2 cellular contexts compared by ENCODE assay signal in the genomic region with DNA sequence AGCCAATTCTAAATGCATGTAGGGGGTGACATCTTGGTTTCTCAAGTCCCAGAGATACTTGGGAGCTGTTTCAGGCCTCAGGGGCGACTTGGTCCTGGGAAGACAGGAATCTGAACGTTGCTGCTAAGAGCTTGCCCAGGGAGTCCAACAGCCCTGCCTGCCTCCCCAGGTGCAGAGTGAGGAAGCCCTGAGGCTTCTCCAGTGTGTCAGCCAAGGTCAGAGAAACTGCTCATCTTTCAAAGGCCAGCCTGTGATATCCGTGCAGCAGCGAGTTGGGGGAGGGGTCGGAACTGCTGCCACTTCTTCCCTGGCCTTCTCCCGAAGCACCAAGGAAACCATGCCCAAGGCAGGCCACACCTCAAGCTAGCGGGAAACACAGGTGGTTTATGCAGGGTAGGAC.
TF ChIP-seq lines count a peak whose summit lies in the region.

No MANE protein-coding gene starts in this region.

TF ChIP-seq in HEK293, 187 proteins besides CTCF, POLR2A, EP300 and RAD21:
- TF ChIP-seq ZNF114 (tag by site-specific recombination; IDR thresholded peaks at IDR 0.05), result no peak
- no peak for TF ChIP-seq MYNN (tag by site-specific recombination; IDR thresholded peaks at IDR 0.05; ENCODE audit: borderline replicate concordance)
- no peak for TF ChIP-seq ZNF843 (tag by site-specific recombination; IDR thresholded peaks at IDR 0.05)
- TF ChIP-seq ZNF140 (tag by site-specific recombination; IDR thresholded peaks at IDR 0.05), result peak; percentile 51; the same call in 1 of the 2 replicates
- TF ChIP-seq ZNF426 (tag by site-specific recombination; IDR thresholded peaks at IDR 0.05), result no peak
- TF ChIP-seq, protein P1, sequence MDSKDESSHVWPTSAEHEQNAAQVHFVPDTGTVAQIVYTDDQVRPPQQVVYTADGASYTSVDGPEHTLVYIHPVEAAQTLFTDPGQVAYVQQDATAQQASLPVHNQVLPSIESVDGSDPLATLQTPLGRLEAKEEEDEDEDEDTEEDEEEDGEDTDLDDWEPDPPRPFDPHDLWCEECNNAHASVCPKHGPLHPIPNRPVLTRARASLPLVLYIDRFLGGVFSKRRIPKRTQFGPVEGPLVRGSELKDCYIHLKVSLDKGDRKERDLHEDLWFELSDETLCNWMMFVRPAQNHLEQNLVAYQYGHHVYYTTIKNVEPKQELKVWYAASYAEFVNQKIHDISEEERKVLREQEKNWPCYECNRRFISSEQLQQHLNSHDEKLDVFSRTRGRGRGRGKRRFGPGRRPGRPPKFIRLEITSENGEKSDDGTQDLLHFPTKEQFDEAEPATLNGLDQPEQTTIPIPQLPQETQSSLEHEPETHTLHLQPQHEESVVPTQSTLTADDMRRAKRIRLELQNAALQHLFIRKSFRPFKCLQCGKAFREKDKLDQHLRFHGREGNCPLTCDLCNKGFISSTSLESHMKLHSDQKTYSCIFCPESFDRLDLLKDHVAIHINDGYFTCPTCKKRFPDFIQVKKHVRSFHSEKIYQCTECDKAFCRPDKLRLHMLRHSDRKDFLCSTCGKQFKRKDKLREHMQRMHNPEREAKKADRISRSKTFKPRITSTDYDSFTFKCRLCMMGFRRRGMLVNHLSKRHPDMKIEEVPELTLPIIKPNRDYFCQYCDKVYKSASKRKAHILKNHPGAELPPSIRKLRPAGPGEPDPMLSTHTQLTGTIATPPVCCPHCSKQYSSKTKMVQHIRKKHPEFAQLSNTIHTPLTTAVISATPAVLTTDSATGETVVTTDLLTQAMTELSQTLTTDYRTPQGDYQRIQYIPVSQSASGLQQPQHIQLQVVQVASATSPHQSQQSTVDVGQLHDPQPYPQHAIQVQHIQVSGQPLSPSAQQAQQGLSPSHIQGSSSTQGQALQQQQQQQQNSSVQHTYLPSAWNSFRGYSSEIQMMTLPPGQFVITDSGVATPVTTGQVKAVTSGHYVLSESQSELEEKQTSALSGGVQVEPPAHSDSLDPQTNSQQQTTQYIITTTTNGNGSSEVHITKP (tag by site-specific recombination; IDR thresholded peaks at IDR 0.05), result no peak
- no peak for TF ChIP-seq GLIS2 (tag by site-specific recombination; IDR thresholded peaks at IDR 0.05)

TF ChIP-seq in K562, 482 proteins besides CTCF, POLR2A, EP300 and RAD21:
- TF ChIP-seq GATAD2A (IDR thresholded peaks at IDR 0.05) (no peak), POLR2B (IDR thresholded peaks at IDR 0.05; ENCODE audit: low read depth, partially characterized antibody) (no peak), CBFA2T3 (IDR thresholded peaks at IDR 0.05) (0 out of 2 replicates have a peak, but pooled peaks have one; percentile 3), TEAD2 (tag; IDR thresholded peaks at IDR 0.05) (no peak), GABPB1 (CRISPR knock-in tag; IDR thresholded peaks at IDR 0.05) (no peak), RFX5 (IDR thresholded peaks at IDR 0.05; ENCODE audit: low read depth, low read length) (no peak), MECOM (CRISPR knock-in tag; IDR thresholded peaks at IDR 0.05) (no peak), POLR3G (IDR thresholded peaks at IDR 0.05; ENCODE audit: extremely low read depth, insufficient read length, insufficient replicate concordance) (no peak), PHF20 (IDR thresholded peaks at IDR 0.05; ENCODE audit: partially characterized antibody) (no peak), ZNF436 (CRISPR knock-in tag; IDR thresholded peaks at IDR 0.05) (no peak), CTBP1 (IDR thresholded peaks at IDR 0.05; ENCODE audit: borderline replicate concordance) (0 out of 2 replicates have a peak, but pooled peaks have one; percentile 21), RB1 (IDR thresholded peaks at IDR 0.05; ENCODE audit: low read depth) (0 out of 2 replicates have a peak, but pooled peaks have one; percentile 16)
- TF ChIP-seq, protein P2, sequence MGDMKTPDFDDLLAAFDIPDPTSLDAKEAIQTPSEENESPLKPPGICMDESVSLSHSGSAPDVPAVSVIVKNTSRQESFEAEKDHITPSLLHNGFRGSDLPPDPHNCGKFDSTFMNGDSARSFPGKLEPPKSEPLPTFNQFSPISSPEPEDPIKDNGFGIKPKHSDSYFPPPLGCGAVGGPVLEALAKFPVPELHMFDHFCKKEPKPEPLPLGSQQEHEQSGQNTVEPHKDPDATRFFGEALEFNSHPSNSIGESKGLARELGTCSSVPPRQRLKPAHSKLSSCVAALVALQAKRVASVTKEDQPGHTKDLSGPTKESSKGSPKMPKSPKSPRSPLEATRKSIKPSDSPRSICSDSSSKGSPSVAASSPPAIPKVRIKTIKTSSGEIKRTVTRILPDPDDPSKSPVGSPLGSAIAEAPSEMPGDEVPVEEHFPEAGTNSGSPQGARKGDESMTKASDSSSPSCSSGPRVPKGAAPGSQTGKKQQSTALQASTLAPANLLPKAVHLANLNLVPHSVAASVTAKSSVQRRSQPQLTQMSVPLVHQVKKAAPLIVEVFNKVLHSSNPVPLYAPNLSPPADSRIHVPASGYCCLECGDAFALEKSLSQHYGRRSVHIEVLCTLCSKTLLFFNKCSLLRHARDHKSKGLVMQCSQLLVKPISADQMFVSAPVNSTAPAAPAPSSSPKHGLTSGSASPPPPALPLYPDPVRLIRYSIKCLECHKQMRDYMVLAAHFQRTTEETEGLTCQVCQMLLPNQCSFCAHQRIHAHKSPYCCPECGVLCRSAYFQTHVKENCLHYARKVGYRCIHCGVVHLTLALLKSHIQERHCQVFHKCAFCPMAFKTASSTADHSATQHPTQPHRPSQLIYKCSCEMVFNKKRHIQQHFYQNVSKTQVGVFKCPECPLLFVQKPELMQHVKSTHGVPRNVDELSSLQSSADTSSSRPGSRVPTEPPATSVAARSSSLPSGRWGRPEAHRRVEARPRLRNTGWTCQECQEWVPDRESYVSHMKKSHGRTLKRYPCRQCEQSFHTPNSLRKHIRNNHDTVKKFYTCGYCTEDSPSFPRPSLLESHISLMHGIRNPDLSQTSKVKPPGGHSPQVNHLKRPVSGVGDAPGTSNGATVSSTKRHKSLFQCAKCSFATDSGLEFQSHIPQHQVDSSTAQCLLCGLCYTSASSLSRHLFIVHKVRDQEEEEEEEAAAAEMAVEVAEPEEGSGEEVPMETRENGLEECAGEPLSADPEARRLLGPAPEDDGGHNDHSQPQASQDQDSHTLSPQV (IDR thresholded peaks at IDR 0.05), result 0 out of 2 replicates have a peak, but pooled peaks have one; percentile 19
- TF ChIP-seq, protein P3, sequence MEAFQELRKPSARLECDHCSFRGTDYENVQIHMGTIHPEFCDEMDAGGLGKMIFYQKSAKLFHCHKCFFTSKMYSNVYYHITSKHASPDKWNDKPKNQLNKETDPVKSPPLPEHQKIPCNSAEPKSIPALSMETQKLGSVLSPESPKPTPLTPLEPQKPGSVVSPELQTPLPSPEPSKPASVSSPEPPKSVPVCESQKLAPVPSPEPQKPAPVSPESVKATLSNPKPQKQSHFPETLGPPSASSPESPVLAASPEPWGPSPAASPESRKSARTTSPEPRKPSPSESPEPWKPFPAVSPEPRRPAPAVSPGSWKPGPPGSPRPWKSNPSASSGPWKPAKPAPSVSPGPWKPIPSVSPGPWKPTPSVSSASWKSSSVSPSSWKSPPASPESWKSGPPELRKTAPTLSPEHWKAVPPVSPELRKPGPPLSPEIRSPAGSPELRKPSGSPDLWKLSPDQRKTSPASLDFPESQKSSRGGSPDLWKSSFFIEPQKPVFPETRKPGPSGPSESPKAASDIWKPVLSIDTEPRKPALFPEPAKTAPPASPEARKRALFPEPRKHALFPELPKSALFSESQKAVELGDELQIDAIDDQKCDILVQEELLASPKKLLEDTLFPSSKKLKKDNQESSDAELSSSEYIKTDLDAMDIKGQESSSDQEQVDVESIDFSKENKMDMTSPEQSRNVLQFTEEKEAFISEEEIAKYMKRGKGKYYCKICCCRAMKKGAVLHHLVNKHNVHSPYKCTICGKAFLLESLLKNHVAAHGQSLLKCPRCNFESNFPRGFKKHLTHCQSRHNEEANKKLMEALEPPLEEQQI (IDR thresholded peaks at IDR 0.05), result no peak
- TF ChIP-seq, protein P4, sequence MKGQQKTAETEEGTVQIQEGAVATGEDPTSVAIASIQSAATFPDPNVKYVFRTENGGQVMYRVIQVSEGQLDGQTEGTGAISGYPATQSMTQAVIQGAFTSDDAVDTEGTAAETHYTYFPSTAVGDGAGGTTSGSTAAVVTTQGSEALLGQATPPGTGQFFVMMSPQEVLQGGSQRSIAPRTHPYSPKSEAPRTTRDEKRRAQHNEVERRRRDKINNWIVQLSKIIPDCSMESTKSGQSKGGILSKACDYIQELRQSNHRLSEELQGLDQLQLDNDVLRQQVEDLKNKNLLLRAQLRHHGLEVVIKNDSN (CRISPR knock-in tag; IDR thresholded peaks at IDR 0.05), result no peak
- TF ChIP-seq, protein P5, sequence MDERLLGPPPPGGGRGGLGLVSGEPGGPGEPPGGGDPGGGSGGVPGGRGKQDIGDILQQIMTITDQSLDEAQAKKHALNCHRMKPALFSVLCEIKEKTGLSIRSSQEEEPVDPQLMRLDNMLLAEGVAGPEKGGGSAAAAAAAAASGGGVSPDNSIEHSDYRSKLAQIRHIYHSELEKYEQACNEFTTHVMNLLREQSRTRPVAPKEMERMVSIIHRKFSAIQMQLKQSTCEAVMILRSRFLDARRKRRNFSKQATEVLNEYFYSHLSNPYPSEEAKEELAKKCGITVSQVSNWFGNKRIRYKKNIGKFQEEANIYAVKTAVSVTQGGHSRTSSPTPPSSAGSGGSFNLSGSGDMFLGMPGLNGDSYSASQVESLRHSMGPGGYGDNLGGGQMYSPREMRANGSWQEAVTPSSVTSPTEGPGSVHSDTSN (CRISPR knock-in tag; IDR thresholded peaks at IDR 0.05; ENCODE audit: low read depth), result no peak
- TF ChIP-seq, protein P5 (tag; conservative IDR thresholded peaks at IDR 0.05; ENCODE audit: low read depth), result no peak
- TF ChIP-seq, protein P6, sequence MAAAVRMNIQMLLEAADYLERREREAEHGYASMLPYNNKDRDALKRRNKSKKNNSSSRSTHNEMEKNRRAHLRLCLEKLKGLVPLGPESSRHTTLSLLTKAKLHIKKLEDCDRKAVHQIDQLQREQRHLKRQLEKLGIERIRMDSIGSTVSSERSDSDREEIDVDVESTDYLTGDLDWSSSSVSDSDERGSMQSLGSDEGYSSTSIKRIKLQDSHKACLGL (CRISPR knock-in tag; IDR thresholded peaks at IDR 0.05; ENCODE audit: borderline replicate concordance, poor library complexity, severe bottlenecking), result no peak
